Comparison of ENCODE assay signal across 15 cellular contexts in genomic region chr11:56890584-56891305, GRCh38.
"Had no signal": no experiment of that assay in that cellular context is flagged by ENCODE, and none has a peak within 500 bp of the region (broad histone marks: within the 10 kb centered on the region; RNA-seq: fewer than 3 reads in every experiment).

No MANE protein-coding gene starts in this region.

- DNase-seq: colonic mucosa; dermis blood vessel endothelial cell; gastrocnemius medialis; heart right ventricle; hypothalamus; mucosa of descending colon; naive thymus-derived CD8-positive, alpha-beta T cell; psoas muscle; stimulated activated CD4-positive, alpha-beta T cell treated with anti-CD3 and anti-CD28 coated beads, Interleukin-2, amount 100 ng/mL, for 24 hours; stimulated activated CD4-positive, alpha-beta T cell treated with anti-CD3 and anti-CD28 coated beads, Interleukin-4, amount 100 ng/mL, for 4 hours; stimulated activated naive B cell treated with anti-CD40 and anti-IgM and Interleukin-4, amounts not matched to agents 10 μg/mL and 1 μg/mL and 100 μg/mL, for 72 hours; stimulated activated naive CD8-positive, alpha-beta T cell treated with anti-CD3 and anti-CD28 coated beads, Interleukin-15, amount 100 ng/mL, for 72 hours; testis had no signal

- H3K27me3 Mint-ChIP-seq: stimulated activated naive B cell treated with anti-CD40 and anti-IgM and Interleukin-4, amounts not matched to agents 10 μg/mL and 1 μg/mL and 100 μg/mL, for 72 hours; stimulated activated naive CD8-positive, alpha-beta T cell treated with anti-CD3 and anti-CD28 coated beads, Interleukin-15, amount 100 ng/mL, for 72 hours had no signal

- H3K36me3 ChIP-seq: colonic mucosa, gastrocnemius medialis, heart right ventricle, neutrophil, tibial nerve had no signal

- H3K27ac ChIP-seq: colonic mucosa, gastrocnemius medialis, heart right ventricle, neutrophil, psoas muscle, testis, tibial nerve had no signal

- H3K4me3 ChIP-seq: colonic mucosa, gastrocnemius medialis, heart right ventricle, mucosa of descending colon, psoas muscle, testis, tibial nerve had no signal

- H3K4me3 Mint-ChIP-seq: naive thymus-derived CD8-positive, alpha-beta T cell; stimulated activated naive B cell treated with anti-CD40 and anti-IgM and Interleukin-4, amounts not matched to agents 10 μg/mL and 1 μg/mL and 100 μg/mL, for 72 hours; stimulated activated naive CD8-positive, alpha-beta T cell treated with anti-CD3 and anti-CD28 coated beads, Interleukin-15, amount 100 ng/mL, for 72 hours had no signal

- H3K27me3 ChIP-seq: colonic mucosa, gastrocnemius medialis, neutrophil, testis, tibial nerve had no signal

- H3K27ac Mint-ChIP-seq: stimulated activated naive B cell treated with anti-CD40 and anti-IgM and Interleukin-4, amounts not matched to agents 10 μg/mL and 1 μg/mL and 100 μg/mL, for 72 hours; stimulated activated naive CD8-positive, alpha-beta T cell treated with anti-CD3 and anti-CD28 coated beads, Interleukin-15, amount 100 ng/mL, for 72 hours had no signal

- H3K36me3 Mint-ChIP-seq: naive thymus-derived CD8-positive, alpha-beta T cell; stimulated activated naive B cell treated with anti-CD40 and anti-IgM and Interleukin-4, amounts not matched to agents 10 μg/mL and 1 μg/mL and 100 μg/mL, for 72 hours had no signal

- H3K9me3 ChIP-seq: colonic mucosa, gastrocnemius medialis, heart right ventricle, mucosa of descending colon, neutrophil, psoas muscle, testis, tibial nerve had no signal

- H3K9me3 Mint-ChIP-seq: naive thymus-derived CD8-positive, alpha-beta T cell; stimulated activated naive B cell treated with anti-CD40 and anti-IgM and Interleukin-4, amounts not matched to agents 10 μg/mL and 1 μg/mL and 100 μg/mL, for 72 hours; stimulated activated naive CD8-positive, alpha-beta T cell treated with anti-CD3 and anti-CD28 coated beads, Interleukin-15, amount 100 ng/mL, for 72 hours had no signal

- H3K4me1 Mint-ChIP-seq: naive thymus-derived CD8-positive, alpha-beta T cell; stimulated activated naive B cell treated with anti-CD40 and anti-IgM and Interleukin-4, amounts not matched to agents 10 μg/mL and 1 μg/mL and 100 μg/mL, for 72 hours; stimulated activated naive CD8-positive, alpha-beta T cell treated with anti-CD3 and anti-CD28 coated beads, Interleukin-15, amount 100 ng/mL, for 72 hours had no signal

- H3K4me1 ChIP-seq: colonic mucosa, gastrocnemius medialis, heart right ventricle, psoas muscle, testis, tibial nerve had no signal
